Comparison of ENCODE assay signal across 1 cellular context in genomic region chr12:105228966-105229365, GRCh38.
TF ChIP-seq lines count a peak whose summit lies in the region.

No MANE protein-coding gene starts in this region.

TF ChIP-seq in HepG2, 621 proteins besides CTCF, POLR2A, EP300 and RAD21:
- TF ChIP-seq TRIM22 (IDR thresholded peaks at IDR 0.05) (no peak), EED (CRISPR knock-in tag; IDR thresholded peaks at IDR 0.05) (no peak), ZNF670 (CRISPR knock-in tag; IDR thresholded peaks at IDR 0.05; ENCODE audit: borderline replicate concordance) (no peak), HNRNPL (IDR thresholded peaks at IDR 0.05; ENCODE audit: low read depth, low read length) (no peak), NR2C2 (CRISPR knock-in tag; IDR thresholded peaks at IDR 0.05; ENCODE audit: borderline replicate concordance) (no peak), ZNF33A (CRISPR knock-in tag; IDR thresholded peaks at IDR 0.05; ENCODE audit: borderline replicate concordance) (no peak), ZNF577 (CRISPR knock-in tag; IDR thresholded peaks at IDR 0.05; ENCODE audit: borderline replicate concordance, low read depth) (no peak), ZNF160 (CRISPR knock-in tag; IDR thresholded peaks at IDR 0.05) (no peak), ZNF776 (CRISPR knock-in tag; IDR thresholded peaks at IDR 0.05) (no peak)
- TF ChIP-seq, protein P1, sequence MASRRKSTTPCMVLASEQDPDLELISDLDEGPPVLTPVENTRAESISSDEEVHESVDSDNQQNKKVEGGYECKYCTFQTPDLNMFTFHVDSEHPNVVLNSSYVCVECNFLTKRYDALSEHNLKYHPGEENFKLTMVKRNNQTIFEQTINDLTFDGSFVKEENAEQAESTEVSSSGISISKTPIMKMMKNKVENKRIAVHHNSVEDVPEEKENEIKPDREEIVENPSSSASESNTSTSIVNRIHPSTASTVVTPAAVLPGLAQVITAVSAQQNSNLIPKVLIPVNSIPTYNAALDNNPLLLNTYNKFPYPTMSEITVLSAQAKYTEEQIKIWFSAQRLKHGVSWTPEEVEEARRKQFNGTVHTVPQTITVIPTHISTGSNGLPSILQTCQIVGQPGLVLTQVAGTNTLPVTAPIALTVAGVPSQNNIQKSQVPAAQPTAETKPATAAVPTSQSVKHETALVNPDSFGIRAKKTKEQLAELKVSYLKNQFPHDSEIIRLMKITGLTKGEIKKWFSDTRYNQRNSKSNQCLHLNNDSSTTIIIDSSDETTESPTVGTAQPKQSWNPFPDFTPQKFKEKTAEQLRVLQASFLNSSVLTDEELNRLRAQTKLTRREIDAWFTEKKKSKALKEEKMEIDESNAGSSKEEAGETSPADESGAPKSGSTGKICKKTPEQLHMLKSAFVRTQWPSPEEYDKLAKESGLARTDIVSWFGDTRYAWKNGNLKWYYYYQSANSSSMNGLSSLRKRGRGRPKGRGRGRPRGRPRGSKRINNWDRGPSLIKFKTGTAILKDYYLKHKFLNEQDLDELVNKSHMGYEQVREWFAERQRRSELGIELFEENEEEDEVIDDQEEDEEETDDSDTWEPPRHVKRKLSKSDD (CRISPR knock-in tag; IDR thresholded peaks at IDR 0.05; ENCODE audit: low read depth) = no peak
